In the genomic region with DNA sequence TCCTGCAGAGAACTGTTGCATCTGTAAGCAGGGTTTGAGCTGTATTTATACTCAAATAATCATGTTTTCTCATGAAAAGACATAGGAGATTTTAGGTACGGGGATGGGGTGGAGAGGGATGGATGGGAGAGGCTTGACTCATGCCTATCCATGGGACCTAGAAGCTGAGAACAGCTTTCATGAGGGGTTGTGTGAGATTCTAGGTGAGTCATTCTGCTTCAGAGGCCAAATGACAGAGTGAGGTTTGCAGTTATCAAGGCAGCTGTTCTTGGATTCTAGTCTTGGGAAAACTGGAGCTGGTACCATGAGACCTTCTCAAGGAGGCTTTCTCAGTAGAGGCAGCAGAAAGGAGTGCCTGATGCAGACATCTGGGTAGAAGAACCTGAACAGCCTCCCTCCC, we compare ENCODE assay signal across 30 cellular contexts.
"Had no signal": no experiment of that assay in that cellular context is flagged by ENCODE, and none has a peak within 500 bp of the region (broad histone marks: within the 10 kb centered on the region; RNA-seq: fewer than 3 reads in every experiment).

No MANE protein-coding gene starts in this region.

- H3K4me3 ChIP-seq: ascending aorta, cardiac muscle cell had no signal

- H3K27ac ChIP-seq: ascending aorta, cardiac muscle cell, VCaP had no signal

- H3K36me3 ChIP-seq: ascending aorta, cardiac muscle cell had no signal

- H3K4me1 ChIP-seq: ascending aorta had no signal

- DNase-seq: activated B cell treated with CpG ODN at 0.5 μM for 24 hours; activated CD4-positive, alpha-beta memory T cell treated with anti-CD3 and anti-CD28 coated beads for 36 hours; activated CD4-positive, alpha-beta T cell treated with anti-CD3 and anti-CD28 coated beads for 4 hours; activated CD4-positive, alpha-beta T cell treated with anti-CD3 and anti-CD28 coated beads, Interleukin-2, amount 10 ng/mL, durations not matched to agents 24 days and 14 days; activated CD4-positive, alpha-beta T cell treated with anti-CD3 and anti-CD28 coated beads, Interleukin-2, amount 50 U/mL, for 1 hour; activated CD4-positive, alpha-beta T cell treated with anti-CD3 and anti-CD28 coated beads, Interleukin-2, amount 50 U/mL, for 4 hours; activated CD4-positive, CD25-positive, alpha-beta regulatory T cell treated with anti-CD3 and anti-CD28 coated beads, Interleukin-2, amount 50 U/mL, for 72 hours; activated CD8-positive, alpha-beta memory T cell treated with anti-CD3 and anti-CD28 coated beads for 24 hours; activated CD8-positive, alpha-beta memory T cell treated with anti-CD3 and anti-CD28 coated beads, Interleukin-2, amount 10 ng/mL, durations not matched to agents 7 days and 5 days; activated CD8-positive, alpha-beta memory T cell treated with anti-CD3 and anti-CD28 coated beads, Interleukin-2, amount 50 U/mL, for 48 hours; activated CD8-positive, alpha-beta T cell treated with anti-CD3 and anti-CD28 coated beads, Interleukin-2, amount 10 ng/mL, durations not matched to agents 7 days and 5 days; activated effector memory CD4-positive, alpha-beta T cell treated with Interleukin-2 at 50 U/mL for 16 hours; activated gamma-delta T cell; activated naive CD4-positive, alpha-beta T cell treated with anti-CD3 and anti-CD28 coated beads, Interleukin-2, amount 10 ng/mL, durations not matched to agents 7 days and 5 days; activated naive CD4-positive, alpha-beta T cell treated with Interleukin-2 at 50 U/mL for 16 hours; activated naive CD8-positive, alpha-beta T cell treated with anti-CD3 and anti-CD28 coated beads, Interleukin-2, amount 10 ng/mL, durations not matched to agents 7 days and 5 days; activated naive CD8-positive, alpha-beta T cell treated with anti-CD3 and anti-CD28 coated beads, Interleukin-2, amount 50 U/mL, for 24 hours; activated T-cell treated with anti-CD3 and anti-CD28 coated beads, Interleukin-2, amount 50 U/mL, for 24 hours; activated T-cell treated with anti-CD3 and anti-CD28 coated beads, Interleukin-2, amount 50 U/mL, for 48 hours; amygdala; caudate nucleus; cerebellar nuclear complex; T-helper 1 cell; T-helper 2 cell; T-helper 9 cell had no signal

- H3K27me3 ChIP-seq: ascending aorta, cardiac muscle cell had no signal

- ATAC-seq: activated CD8-positive, alpha-beta memory T cell treated with anti-CD3 and anti-CD28 coated beads, Interleukin-2, amount 10 ng/mL, durations not matched to agents 7 days and 5 days; activated CD8-positive, alpha-beta T cell treated with anti-CD3 and anti-CD28 coated beads, Interleukin-2, amount 10 ng/mL, durations not matched to agents 7 days and 5 days; activated naive CD8-positive, alpha-beta T cell treated with anti-CD3 and anti-CD28 coated beads, Interleukin-2, amount 50 U/mL, for 24 hours had no signal

- H3K9me3 ChIP-seq: ascending aorta had no signal

- FAIRE-seq: bronchial epithelial cell, TTC549 had no signal
